1 cellular context compared by ENCODE assay signal in genomic region chr19:17777840-17778620, GRCh38.
TF ChIP-seq lines count a peak whose summit lies in the region.

No MANE protein-coding gene starts in this region.

TF ChIP-seq in SK-N-SH treated with all-trans-retinoic acid at 6 μM for 48 hours, 23 proteins besides CTCF, POLR2A, EP300 and RAD21:
- TF ChIP-seq GLIS3 (CRISPR knock-in tag; IDR thresholded peaks at IDR 0.05) = no peak
- no peak for TF ChIP-seq CSDC2 (CRISPR knock-in tag; IDR thresholded peaks at IDR 0.05)
- no peak for TF ChIP-seq SNAI2 (CRISPR knock-in tag; IDR thresholded peaks at IDR 0.05)
- TF ChIP-seq ZFP30 (CRISPR knock-in tag; IDR thresholded peaks at IDR 0.05) = no peak
TF ChIP-seq in SK-N-SH treated with all-trans-retinoic acid at 6 μM for 48 hours: peak in this region for 0.
